8 cellular contexts compared by ENCODE assay signal in the genomic region with DNA sequence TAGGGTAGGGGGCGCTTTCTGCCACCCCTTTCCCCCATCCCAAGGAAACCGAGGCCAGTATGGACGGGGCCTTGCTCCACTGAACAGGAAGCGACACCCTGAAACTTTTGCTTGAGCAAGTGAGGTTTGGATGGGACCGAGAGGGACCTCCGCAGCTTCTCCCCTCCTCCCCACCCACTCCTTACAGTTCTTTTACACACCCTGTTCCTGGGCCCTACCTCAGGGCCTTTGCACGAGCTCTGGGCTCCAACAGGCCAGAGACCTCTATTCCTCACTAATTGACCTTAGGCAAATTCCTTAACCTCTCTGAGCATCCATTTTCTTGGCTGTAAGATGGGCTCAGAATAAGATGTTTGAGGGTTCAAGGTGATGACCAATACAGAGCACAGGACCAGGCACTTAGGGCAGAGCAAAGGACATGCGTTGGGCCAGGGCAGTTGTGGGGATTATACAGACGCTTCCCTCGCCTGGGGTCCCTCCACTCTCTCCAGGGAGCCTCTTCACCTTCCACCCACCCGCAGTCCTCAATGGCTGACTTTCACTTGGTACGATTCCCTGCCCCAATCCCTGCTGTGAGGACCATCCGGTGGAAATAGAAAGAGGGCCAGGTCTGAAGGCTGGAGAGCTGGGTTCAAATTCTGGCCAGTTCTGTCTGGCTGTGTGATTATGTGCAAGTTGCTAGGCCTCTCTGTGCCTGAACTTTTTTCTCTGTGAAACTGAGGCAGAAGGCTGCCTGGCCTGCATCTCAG.
DNase-seq lines count a peak whose midpoint lies in the region; ATAC-seq and TF ChIP-seq lines count a peak whose summit lies in the region.

No MANE protein-coding gene starts in this region.

- BruUV-seq in mammary epithelial cell (replicated peaks; lab: Mats Ljungman, UMichigan): no TSS peak

- H3K36me3 ChIP-seq in mammary epithelial cell (ENCODE audit: insufficient read depth, low read length) (no peaks in the 10 kb centered on the region), mucosa of rectum (ENCODE audit: control insufficient read depth in 2 of 2, insufficient read depth in 2 of 2, low read length in 2 of 2) (no peaks in the 10 kb centered on the region), urinary bladder (ENCODE audit: insufficient read depth) (no peaks in the 10 kb centered on the region)

- no peaks in the 10 kb centered on the region for H4K20me1 ChIP-seq in mammary epithelial cell (ENCODE audit: insufficient read depth, low read length)

- TF ChIP-seq CTCF in mammary epithelial cell (conservative IDR thresholded peaks at IDR 0.05 in 1 of 2, IDR thresholded peaks at IDR 0.05 in 1 of 2; ENCODE audit: extremely low read depth in 1 of 2, insufficient read depth in 1 of 2, low read depth in 1 of 2, low read length in 2 of 2): no peak

- in situ Hi-C loops in mammary epithelial cell (cut with MboI; ENCODE audit: low sequenced_read_pairs in 2 of 2): no loop called here

- H3K27me3 ChIP-seq in mammary epithelial cell (ENCODE audit: insufficient read depth, low read length) (no peaks in the 10 kb centered on the region), mucosa of rectum (ENCODE audit: control insufficient read depth in 2 of 2, insufficient read depth in 2 of 2, low read length in 2 of 2) (no peaks in the 10 kb centered on the region)

- peak overlapping the region; percentile 91 for H2AFZ ChIP-seq in mammary epithelial cell (ENCODE audit: low read depth, low read length)

- dilution Hi-C loops in mammary epithelial cell (cut with HindIII; ENCODE audit: low sequenced_read_pairs): loop anchor here (5.0 kb wide), 1 partner anchor 198 kb away; no protein-coding TSS in a partner anchor

- intact Hi-C loops in cardiac septum (cut with DNase I): no loop called here
- intact Hi-C loops in Right ventricle myocardium inferior (cut with DNase I): loop anchor here (5.0 kb wide), 1 partner anchor 228 kb away; no protein-coding TSS in a partner anchor
- intact Hi-C loops in mammary epithelial cell (cut with micrococcal nuclease): loop anchor here (5.0 kb wide), 1 partner anchor 52 kb away; no protein-coding TSS in a partner anchor

- no peak for ATAC-seq in Right ventricle myocardium inferior
- no peak for ATAC-seq in GM18907 (IDR thresholded peaks at IDR 0.05; ENCODE audit: unreplicated experiment)
- ATAC-seq in HG02981 (IDR thresholded peaks at IDR 0.05; ENCODE audit: unreplicated experiment): no peak
- no peak for ATAC-seq in GM19035 (IDR thresholded peaks at IDR 0.05; ENCODE audit: unreplicated experiment)

- H3K4me3 ChIP-seq in mammary epithelial cell (replicated peaks in 1 of 3; ENCODE audit: insufficient read depth in 1 of 3, low read depth in 2 of 3, low read length in 3 of 3) (peak overlapping the region in 1 of 3 experiments; percentile 58), mucosa of rectum (ENCODE audit: low read length in 2 of 2) (peak overlapping the region; percentile 67 to 71), urinary bladder (ENCODE audit: low read depth, low read length) (peak overlapping the region; percentile 47)

- H3K9me3 ChIP-seq in mammary epithelial cell (replicated peaks; ENCODE audit: insufficient read depth, low read length) (no peaks in the 10 kb centered on the region), mucosa of rectum (ENCODE audit: control insufficient read depth in 2 of 2, low read length in 2 of 2) (no peaks in the 10 kb centered on the region)

- 90% methylated on average over 12 of the region's 13 CpGs for WGBS in mammary epithelial cell (ENCODE audit: low coverage, missing lambda C conversion rate)
- WGBS in urinary bladder: 88% methylated on average over 13 of the region's 13 CpGs

- CTCF ChIA-PET in mammary epithelial cell (lab: Charles Lee; ENCODE audit: low non-redundant PET): no interaction called here

- peak overlapping the region; percentile 23 for H3K9ac ChIP-seq in mammary epithelial cell (ENCODE audit: insufficient read depth, low read length)
- peak overlapping the region; percentile 77 to 80 for H3K9ac ChIP-seq in mucosa of rectum (ENCODE audit: low read depth in 1 of 2, low read length in 2 of 2)

- H3K4me1 ChIP-seq in mammary epithelial cell (ENCODE audit: insufficient read depth, low read length) (peaks cover 16% of the 10 kb centered on the region), mucosa of rectum (ENCODE audit: control insufficient read depth in 2 of 2, insufficient read depth in 2 of 2, low read length in 2 of 2) (peaks cover 11 to 15% of the 10 kb centered on the region in 2 donors), urinary bladder (ENCODE audit: insufficient read depth) (no peaks in the 10 kb centered on the region)

- no peak overlapping the region for H3K27ac ChIP-seq in mammary epithelial cell (ENCODE audit: insufficient read depth, low read depth, low read length)
- H3K27ac ChIP-seq in mucosa of rectum (ENCODE audit: low read depth in 2 of 2, low read length in 2 of 2): peak overlapping the region; percentile 92 to 93
- peak overlapping the region; percentile 95 for H3K27ac ChIP-seq in urinary bladder (ENCODE audit: low read depth)

- no peaks in the 10 kb centered on the region for H3K79me2 ChIP-seq in mammary epithelial cell (ENCODE audit: insufficient read depth, low read length)

- peak overlapping the region; percentile 91 for H3K4me2 ChIP-seq in mammary epithelial cell (ENCODE audit: insufficient read depth, low read depth, low read length)

- DNase-seq in cardiac septum (ENCODE audit: low spot score) (peak; percentile 72), Right ventricle myocardium inferior (ENCODE audit: missing footprints) (no peak), mammary epithelial cell (no peak)
